In the genomic region with DNA sequence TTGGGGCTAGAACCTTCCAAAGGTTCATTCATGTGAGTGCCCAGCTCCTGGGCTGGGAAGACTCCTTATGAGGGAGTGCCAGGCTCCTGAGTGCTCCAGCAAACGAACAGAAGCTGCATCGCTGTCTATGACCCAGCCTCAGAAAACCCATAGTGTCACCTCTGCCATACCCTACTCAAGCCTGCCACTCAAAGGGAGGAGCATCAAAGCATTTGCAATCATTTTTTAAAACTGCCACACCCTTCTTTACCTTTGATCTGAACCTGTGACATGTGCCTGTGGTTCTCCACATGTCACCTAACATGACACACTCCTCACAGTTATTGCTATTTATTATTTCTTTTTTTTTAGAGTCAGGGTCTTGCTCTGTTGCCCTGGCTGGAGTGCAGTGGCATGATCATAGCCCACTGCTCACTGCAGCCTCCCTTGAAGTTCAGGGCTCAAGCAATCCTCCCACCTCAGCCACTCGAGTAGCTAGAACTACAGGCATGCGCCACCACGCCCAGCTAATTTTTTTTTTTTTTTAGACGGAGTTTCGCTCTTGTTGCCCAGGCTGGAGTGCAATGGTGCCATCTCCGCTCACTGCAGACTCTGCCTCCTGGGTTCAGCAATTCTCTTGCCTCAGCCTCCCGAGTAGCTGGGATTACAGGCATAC, we compare ENCODE assay signal across 17 cellular contexts. TPM values are rescaled to one million over a fixed set of nuclear protein-coding genes. Genes with fewer than 3 reads are reported as not detected.
DNase-seq lines count a peak whose midpoint lies in the region; ATAC-seq and TF ChIP-seq lines count a peak whose summit lies in the region.
"Had no signal": no experiment of that assay in that cellular context is flagged by ENCODE, and none has a peak within 500 bp of the region (broad histone marks: within the 10 kb centered on the region; RNA-seq: fewer than 3 reads in every experiment).

No MANE protein-coding gene starts in this region.

- no peaks in the 10 kb centered on the region for H3K9me3 ChIP-seq in Karpas-422 (ENCODE audit: low read length)
- H3K9me3 ChIP-seq in PC-3 (ENCODE audit: low read length): no peaks in the 10 kb centered on the region
- H3K9me3 ChIP-seq: esophagus squamous epithelium, ovary had no signal

- H3K36me3 ChIP-seq in Karpas-422 (ENCODE audit: insufficient read depth, low read length) (no peaks in the 10 kb centered on the region), PC-3 (ENCODE audit: low read depth, low read length) (no peaks in the 10 kb centered on the region)
- H3K36me3 ChIP-seq: esophagus squamous epithelium, ovary had no signal

- H4K20me1 ChIP-seq in Karpas-422 (ENCODE audit: insufficient read depth, low read depth, low read length): no peaks in the 10 kb centered on the region
- H4K20me1 ChIP-seq in PC-3 (ENCODE audit: low read length): no peaks in the 10 kb centered on the region

- H3K4me1 ChIP-seq in Karpas-422 (ENCODE audit: low read length) (peaks cover 10% of the 10 kb centered on the region), PC-3 (ENCODE audit: insufficient read depth, low read length) (no peaks in the 10 kb centered on the region)

- BruUV-seq in PC-3 (replicated peaks; lab: Mats Ljungman, UMichigan): no TSS peak

- no peaks in the 10 kb centered on the region for H3K9me2 ChIP-seq in Karpas-422 (replicated peaks; ENCODE audit: insufficient read depth, low read length)
- no peaks in the 10 kb centered on the region for H3K9me2 ChIP-seq in PC-3 (replicated peaks; ENCODE audit: low read length)

- ATAC-seq in PC-3: no peak

- H3K4me3 ChIP-seq in Karpas-422 (ENCODE audit: low read length) (no peak overlapping the region), PC-3 (ENCODE audit: low read length) (no peak overlapping the region)
- H3K4me3 ChIP-seq: esophagus squamous epithelium, ovary had no signal

- no peaks in the 10 kb centered on the region for H3K27me3 ChIP-seq in Karpas-422 (ENCODE audit: low read length)
- H3K27me3 ChIP-seq in PC-3 (ENCODE audit: low read length): no peaks in the 10 kb centered on the region
- H3K27me3 ChIP-seq: ovary had no signal

- CTCF ChIA-PET in PC-3 (lab: Charles Lee): interaction anchor here (0.7 kb wide), 1 partner anchor 1936 kb away, joined by 6 read pairs; no protein-coding TSS in a partner anchor

- no peak overlapping the region for H3K27ac ChIP-seq in Karpas-422 (ENCODE audit: low read length)
- H3K27ac ChIP-seq in PC-3 (ENCODE audit: low read length): no peak overlapping the region
- H3K27ac ChIP-seq: esophagus squamous epithelium, KMS-11, ovary had no signal

- H2AFZ ChIP-seq in Karpas-422 (ENCODE audit: low read length) (no peak overlapping the region), PC-3 (ENCODE audit: low read length) (no peak overlapping the region)

- H3K79me2 ChIP-seq in Karpas-422 (ENCODE audit: low read length) (no peaks in the 10 kb centered on the region), PC-3 (ENCODE audit: low read length) (no peaks in the 10 kb centered on the region)

- H3K9ac ChIP-seq in Karpas-422 (ENCODE audit: low read length) (no peak overlapping the region), PC-3 (ENCODE audit: low read length) (no peak overlapping the region)
- H3K9ac ChIP-seq: KMS-11 had no signal

- DNase-seq in stimulated activated CD4-positive, alpha-beta T cell treated with anti-CD3 and anti-CD28 coated beads, TNF-alpha, amount 100 ng/mL, for 1 hour (ENCODE audit: low read depth in 3 of 3, low spot score in 1 of 3): peak in 2 of 3 donors; percentile 21 to 24
- DNase-seq in stimulated activated CD4-positive, alpha-beta T cell treated with anti-CD3 and anti-CD28 coated beads, Interleukin-4, amount 100 ng/mL, for 1 hour: no peak
- peak; percentile 33 to 40 for DNase-seq in activated CD4-positive, alpha-beta T cell treated with anti-CD3 and anti-CD28 coated beads, Interleukin-2, amount 50 U/mL, for 4 hours
- peak; percentile 89 for DNase-seq in central memory CD4-positive, alpha-beta T cell
- DNase-seq in NCI-H187 (lab: John Stamatoyannopoulos, UW) (no peak), Karpas-422 (no peak), H4 (ENCODE audit: low spot score) (no peak), PC-3 (no peak)
- DNase-seq: anterior cingulate cortex, cortex of kidney, DMS79, esophagus squamous epithelium, kidney, NCI-H1417 treated with DMSO at 0.1 percent for 48 hours, NCI-H345, ovary had no signal

- POLR2A ChIA-PET in PC-3 (lab: Charles Lee; ENCODE audit: unreplicated experiment): no interaction called here

- TF ChIP-seq CTCF in PC-3 (conservative IDR thresholded peaks at IDR 0.05; ENCODE audit: low read depth, low read length): no peak

- intact Hi-C loops in PC-3 (cut with micrococcal nuclease): no loop called here

- H3K4me2 ChIP-seq in Karpas-422 (ENCODE audit: low read depth, low read length, poor library complexity, severe bottlenecking): no peak overlapping the region
- no peak overlapping the region for H3K4me2 ChIP-seq in PC-3 (ENCODE audit: low read length)
- H3K4me2 ChIP-seq: KMS-11 had no signal

- H3F3A ChIP-seq in PC-3 (ENCODE audit: low read length, unreplicated experiment): no peaks in the 10 kb centered on the region

RNA-seq across cellular contexts. Expression of a gene that starts 7.3 kb away (rescaled TPM):
- total RNA-seq in Karpas-422 (2014; rRNA removed; shearing (Covaris generic); ENCODE audit: low replicate concordance): 1.9 and 3.1 TPM in 2 replicates
- total RNA-seq in H4 (2014; rRNA removed; shearing (Covaris generic)): 3.6 and 5.0 TPM in 2 replicates
- total RNA-seq in PC-3 (2014; rRNA removed): 5.0 and 7.8 TPM in 2 replicates

Comparison
In these comparisons a context has a peak if more than half of its experiments do, and no peak if none do; other contexts are left out.
1. DNase-seq: peak in stimulated activated CD4-positive, alpha-beta T cell treated with anti-CD3 and anti-CD28 coated beads, TNF-alpha, amount 100 ng/mL, for 1 hour (2 of 3), activated CD4-positive, alpha-beta T cell treated with anti-CD3 and anti-CD28 coated beads, Interleukin-2, amount 50 U/mL, for 4 hours (2 of 2) and central memory CD4-positive, alpha-beta T cell (single experiment); none in stimulated activated CD4-positive, alpha-beta T cell treated with anti-CD3 and anti-CD28 coated beads, Interleukin-4, amount 100 ng/mL, for 1 hour (single experiment), NCI-H187 (0 of 2), Karpas-422 (single experiment), H4 (single experiment) and PC-3 (single experiment).